In genomic region chr17:45666046-45666600, GRCh38 we compare ENCODE assay signal across 4 cellular contexts.
TF ChIP-seq lines count a peak whose summit lies in the region.

No MANE protein-coding gene starts in this region.

TF ChIP-seq in SK-N-SH, 30 proteins besides CTCF, POLR2A, EP300 and RAD21 (continued from another document and continues in another):
- TF ChIP-seq MAX (IDR thresholded peaks at IDR 0.05; ENCODE audit: low read depth) (no peak), EZH2phosphoT487 (IDR thresholded peaks at IDR 0.05; ENCODE audit: borderline replicate concordance, low read depth) (no peak), GABPA (IDR thresholded peaks at IDR 0.05; ENCODE audit: low read depth) (no peak), SMC3 (IDR thresholded peaks at IDR 0.05; ENCODE audit: low read depth, low read length) (no peak), RCOR1 (IDR thresholded peaks at IDR 0.05; ENCODE audit: low read length) (no peak), RXRA (IDR thresholded peaks at IDR 0.05; ENCODE audit: borderline replicate concordance, low read depth) (no peak), RFX5 (IDR thresholded peaks at IDR 0.05; ENCODE audit: low read length) (no peak), ELF1 (IDR thresholded peaks at IDR 0.05) (no peak), USF1 (IDR thresholded peaks at IDR 0.05; ENCODE audit: borderline replicate concordance, low read depth) (no peak), GATA2 (CRISPR knock-in tag; IDR thresholded peaks at IDR 0.05) (no peak)
- TF ChIP-seq, protein P1, sequence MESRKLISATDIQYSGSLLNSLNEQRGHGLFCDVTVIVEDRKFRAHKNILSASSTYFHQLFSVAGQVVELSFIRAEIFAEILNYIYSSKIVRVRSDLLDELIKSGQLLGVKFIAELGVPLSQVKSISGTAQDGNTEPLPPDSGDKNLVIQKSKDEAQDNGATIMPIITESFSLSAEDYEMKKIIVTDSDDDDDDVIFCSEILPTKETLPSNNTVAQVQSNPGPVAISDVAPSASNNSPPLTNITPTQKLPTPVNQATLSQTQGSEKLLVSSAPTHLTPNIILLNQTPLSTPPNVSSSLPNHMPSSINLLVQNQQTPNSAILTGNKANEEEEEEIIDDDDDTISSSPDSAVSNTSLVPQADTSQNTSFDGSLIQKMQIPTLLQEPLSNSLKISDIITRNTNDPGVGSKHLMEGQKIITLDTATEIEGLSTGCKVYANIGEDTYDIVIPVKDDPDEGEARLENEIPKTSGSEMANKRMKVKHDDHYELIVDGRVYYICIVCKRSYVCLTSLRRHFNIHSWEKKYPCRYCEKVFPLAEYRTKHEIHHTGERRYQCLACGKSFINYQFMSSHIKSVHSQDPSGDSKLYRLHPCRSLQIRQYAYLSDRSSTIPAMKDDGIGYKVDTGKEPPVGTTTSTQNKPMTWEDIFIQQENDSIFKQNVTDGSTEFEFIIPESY (IDR thresholded peaks at IDR 0.05; ENCODE audit: borderline replicate concordance, low read depth) = no peak

TF ChIP-seq in SK-N-SH treated with all-trans-retinoic acid at 6 μM for 48 hours, 23 proteins besides CTCF, POLR2A, EP300 and RAD21:
- TF ChIP-seq POU6F1 (CRISPR knock-in tag; IDR thresholded peaks at IDR 0.05; ENCODE audit: borderline replicate concordance, low read depth) (no peak), CSDC2 (CRISPR knock-in tag; IDR thresholded peaks at IDR 0.05) (no peak), GLIS3 (CRISPR knock-in tag; IDR thresholded peaks at IDR 0.05) (no peak), ZNF8 (CRISPR knock-in tag; IDR thresholded peaks at IDR 0.05) (no peak), RARB (CRISPR knock-in tag; IDR thresholded peaks at IDR 0.05) (no peak), TSHZ2 (CRISPR knock-in tag; IDR thresholded peaks at IDR 0.05) (no peak)

TF ChIP-seq in HCT116, 20 proteins besides CTCF, POLR2A, EP300 and RAD21 (continued from another document):
- TF ChIP-seq SP1 (IDR thresholded peaks at IDR 0.05; ENCODE audit: low read depth) = no peak
- TF ChIP-seq, protein P2, sequence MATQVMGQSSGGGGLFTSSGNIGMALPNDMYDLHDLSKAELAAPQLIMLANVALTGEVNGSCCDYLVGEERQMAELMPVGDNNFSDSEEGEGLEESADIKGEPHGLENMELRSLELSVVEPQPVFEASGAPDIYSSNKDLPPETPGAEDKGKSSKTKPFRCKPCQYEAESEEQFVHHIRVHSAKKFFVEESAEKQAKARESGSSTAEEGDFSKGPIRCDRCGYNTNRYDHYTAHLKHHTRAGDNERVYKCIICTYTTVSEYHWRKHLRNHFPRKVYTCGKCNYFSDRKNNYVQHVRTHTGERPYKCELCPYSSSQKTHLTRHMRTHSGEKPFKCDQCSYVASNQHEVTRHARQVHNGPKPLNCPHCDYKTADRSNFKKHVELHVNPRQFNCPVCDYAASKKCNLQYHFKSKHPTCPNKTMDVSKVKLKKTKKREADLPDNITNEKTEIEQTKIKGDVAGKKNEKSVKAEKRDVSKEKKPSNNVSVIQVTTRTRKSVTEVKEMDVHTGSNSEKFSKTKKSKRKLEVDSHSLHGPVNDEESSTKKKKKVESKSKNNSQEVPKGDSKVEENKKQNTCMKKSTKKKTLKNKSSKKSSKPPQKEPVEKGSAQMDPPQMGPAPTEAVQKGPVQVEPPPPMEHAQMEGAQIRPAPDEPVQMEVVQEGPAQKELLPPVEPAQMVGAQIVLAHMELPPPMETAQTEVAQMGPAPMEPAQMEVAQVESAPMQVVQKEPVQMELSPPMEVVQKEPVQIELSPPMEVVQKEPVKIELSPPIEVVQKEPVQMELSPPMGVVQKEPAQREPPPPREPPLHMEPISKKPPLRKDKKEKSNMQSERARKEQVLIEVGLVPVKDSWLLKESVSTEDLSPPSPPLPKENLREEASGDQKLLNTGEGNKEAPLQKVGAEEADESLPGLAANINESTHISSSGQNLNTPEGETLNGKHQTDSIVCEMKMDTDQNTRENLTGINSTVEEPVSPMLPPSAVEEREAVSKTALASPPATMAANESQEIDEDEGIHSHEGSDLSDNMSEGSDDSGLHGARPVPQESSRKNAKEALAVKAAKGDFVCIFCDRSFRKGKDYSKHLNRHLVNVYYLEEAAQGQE (IDR thresholded peaks at IDR 0.05; ENCODE audit: low read depth) = no peak
- TF ChIP-seq, protein P1 (IDR thresholded peaks at IDR 0.05; ENCODE audit: extremely low read depth, insufficient replicate concordance, low read length) = no peak
- TF ChIP-seq YY1 (IDR thresholded peaks at IDR 0.05; ENCODE audit: extremely low read depth, insufficient replicate concordance, low read depth, low read length) = no peak
- no peak for TF ChIP-seq SIN3A (IDR thresholded peaks at IDR 0.05; ENCODE audit: low read depth)

TF ChIP-seq in WTC11, 78 proteins besides CTCF, POLR2A, EP300 and RAD21:
- TF ChIP-seq E2F1 (CRISPR knock-in tag; IDR thresholded peaks at IDR 0.05) (no peak), KAT7 (CRISPR knock-in tag; IDR thresholded peaks at IDR 0.05; ENCODE audit: borderline replicate concordance) (no peak), ZSCAN18 (CRISPR knock-in tag; IDR thresholded peaks at IDR 0.05) (no peak), MYBL2 (CRISPR knock-in tag; IDR thresholded peaks at IDR 0.05) (no peak), HMGA2 (CRISPR knock-in tag; IDR thresholded peaks at IDR 0.05) (no peak), FOXJ3 (CRISPR knock-in tag; IDR thresholded peaks at IDR 0.05; ENCODE audit: borderline replicate concordance) (no peak), TCF7 (CRISPR knock-in tag; IDR thresholded peaks at IDR 0.05; ENCODE audit: low read depth) (no peak)
- TF ChIP-seq, protein P3, sequence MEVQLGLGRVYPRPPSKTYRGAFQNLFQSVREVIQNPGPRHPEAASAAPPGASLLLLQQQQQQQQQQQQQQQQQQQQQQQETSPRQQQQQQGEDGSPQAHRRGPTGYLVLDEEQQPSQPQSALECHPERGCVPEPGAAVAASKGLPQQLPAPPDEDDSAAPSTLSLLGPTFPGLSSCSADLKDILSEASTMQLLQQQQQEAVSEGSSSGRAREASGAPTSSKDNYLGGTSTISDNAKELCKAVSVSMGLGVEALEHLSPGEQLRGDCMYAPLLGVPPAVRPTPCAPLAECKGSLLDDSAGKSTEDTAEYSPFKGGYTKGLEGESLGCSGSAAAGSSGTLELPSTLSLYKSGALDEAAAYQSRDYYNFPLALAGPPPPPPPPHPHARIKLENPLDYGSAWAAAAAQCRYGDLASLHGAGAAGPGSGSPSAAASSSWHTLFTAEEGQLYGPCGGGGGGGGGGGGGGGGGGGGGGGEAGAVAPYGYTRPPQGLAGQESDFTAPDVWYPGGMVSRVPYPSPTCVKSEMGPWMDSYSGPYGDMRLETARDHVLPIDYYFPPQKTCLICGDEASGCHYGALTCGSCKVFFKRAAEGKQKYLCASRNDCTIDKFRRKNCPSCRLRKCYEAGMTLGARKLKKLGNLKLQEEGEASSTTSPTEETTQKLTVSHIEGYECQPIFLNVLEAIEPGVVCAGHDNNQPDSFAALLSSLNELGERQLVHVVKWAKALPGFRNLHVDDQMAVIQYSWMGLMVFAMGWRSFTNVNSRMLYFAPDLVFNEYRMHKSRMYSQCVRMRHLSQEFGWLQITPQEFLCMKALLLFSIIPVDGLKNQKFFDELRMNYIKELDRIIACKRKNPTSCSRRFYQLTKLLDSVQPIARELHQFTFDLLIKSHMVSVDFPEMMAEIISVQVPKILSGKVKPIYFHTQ (CRISPR knock-in tag; IDR thresholded peaks at IDR 0.05) = no peak
